ENCODE assay signal across 8 cellular contexts in genomic region chr1:6025269-6026094, GRCh38. TPM values are rescaled to one million over a fixed set of nuclear protein-coding genes. Genes with fewer than 3 reads are reported as not detected.
A peak's percentile ranks its signal among the peaks of the same experiment; 100 is the strongest.
DNase-seq lines count a peak whose midpoint lies in the region; ATAC-seq and TF ChIP-seq lines count a peak whose summit lies in the region.

No MANE protein-coding gene starts in this region.

- no TSS peak for BruUV-seq in IMR-90 (replicated peaks; lab: Mats Ljungman, UMichigan)

- no peak overlapping the region for H3K9ac ChIP-seq in IMR-90 (ENCODE audit: low read depth, low read length)

- H4K91ac ChIP-seq in IMR-90 (ENCODE audit: insufficient read depth, low read depth, low read length), result no peak overlapping the region

- H3K27me3 Mint-ChIP-seq in naive thymus-derived CD4-positive, alpha-beta T cell, result no peaks in the 10 kb centered on the region

- peaks cover 38 to 49% (median 43%) of the 10 kb centered on the region in 7 donors for H3K4me1 Mint-ChIP-seq in naive thymus-derived CD4-positive, alpha-beta T cell

- TF ChIP-seq CTCF in IMR-90 (conservative IDR thresholded peaks at IDR 0.05; ENCODE audit: low read depth, low read length), result no peak

- H3K23ac ChIP-seq in IMR-90 (ENCODE audit: low read depth, low read length), result no peak overlapping the region

- H3K9me3 Mint-ChIP-seq in naive thymus-derived CD4-positive, alpha-beta T cell, result peaks cover 0 to 7% (median 0%) of the 10 kb centered on the region in 11 donors

- ATAC-seq in IMR-90 (ENCODE audit: low read depth), result peak; percentile 79
- ATAC-seq in naive thymus-derived CD4-positive, alpha-beta T cell, result no peak
- no peak for ATAC-seq in HG03354 (IDR thresholded peaks at IDR 0.05; ENCODE audit: poor library complexity, severe bottlenecking, unreplicated experiment)
- ATAC-seq in HG03108 (IDR thresholded peaks at IDR 0.05; ENCODE audit: unreplicated experiment), result no peak

- no peak overlapping the region for H4K8ac ChIP-seq in IMR-90 (ENCODE audit: low read depth in 2 of 2, low read length in 2 of 2)

- no peak overlapping the region for H4K5ac ChIP-seq in IMR-90 (ENCODE audit: low read depth, low read length)

- H3K14ac ChIP-seq in IMR-90 (replicated peaks; ENCODE audit: low read depth, low read length), result no peak overlapping the region

- no peaks in the 10 kb centered on the region for H3K36me3 ChIP-seq in IMR-90 (ENCODE audit: control insufficient read depth, insufficient read depth, low read length)
- peaks cover 0 to 6% (median 0%) of the 10 kb centered on the region in 3 experiments for H3K36me3 ChIP-seq in naive thymus-derived CD4-positive, alpha-beta T cell (ENCODE audit: control insufficient read depth in 2 of 3, insufficient read depth in 3 of 3, low read length in 3 of 3)

- H2BK15ac ChIP-seq in IMR-90 (ENCODE audit: low read depth, low read length), result no peak overlapping the region

- in situ Hi-C loops in IMR-90 (cut with MboI; ENCODE audit: low sequenced_read_pairs), result no loop called here

- no peaks in the 10 kb centered on the region for H3K9me1 ChIP-seq in IMR-90 (ENCODE audit: insufficient read depth, low read length)

- H3K4me1 ChIP-seq in IMR-90 (ENCODE audit: control insufficient read depth, insufficient read depth, low read length), result peaks cover 5% of the 10 kb centered on the region; the same call in 1 of the 2 replicates
- peaks cover 35 to 42% of the 10 kb centered on the region in 2 donors for H3K4me1 ChIP-seq in naive thymus-derived CD4-positive, alpha-beta T cell (ENCODE audit: control insufficient read depth in 2 of 2, insufficient read depth in 2 of 2, low read length in 2 of 2)

- no peaks in the 10 kb centered on the region; the same call in 1 of the 2 replicates for H4K20me1 ChIP-seq in IMR-90 (ENCODE audit: insufficient read depth, low read length)

- H2AFZ ChIP-seq in IMR-90 (replicated peaks; ENCODE audit: low read length, poor library complexity), result peak overlapping the region; percentile 80

- peak overlapping the region; percentile 9 for H2AK9ac ChIP-seq in IMR-90 (replicated peaks; ENCODE audit: low read depth, low read length, poor library complexity)

- H3K36me3 Mint-ChIP-seq in naive thymus-derived CD4-positive, alpha-beta T cell, result peaks cover 0 to 44% (median 3%) of the 10 kb centered on the region in 5 donors

- H2BK20ac ChIP-seq in IMR-90 (ENCODE audit: low read depth, low read length), result no peak overlapping the region

- peak overlapping the region; percentile 88 to 99 (median 95) for H3K4me3 Mint-ChIP-seq in naive thymus-derived CD4-positive, alpha-beta T cell

- H2BK120ac ChIP-seq in IMR-90 (ENCODE audit: low read depth, low read length), result no peak overlapping the region

- DNase-seq in CD1c-positive myeloid dendritic cell (ENCODE audit: extremely low spot score) (peak; percentile 57), IMR-90 (peak; percentile 21), amniotic epithelial cell (ENCODE audit: low read depth) (peak; percentile 61), cerebellum (ENCODE audit: low spot score) (no peak), DMS153 treated with DMSO at 0.1 percent for 48 hours (lab: John Stamatoyannopoulos, UW; ENCODE audit: unreplicated experiment) (no peak)
- no peak for DNase-seq in naive thymus-derived CD4-positive, alpha-beta T cell

- H2AK5ac ChIP-seq in IMR-90 (ENCODE audit: low read depth, low read length), result no peak overlapping the region

- H3K4me3 ChIP-seq in IMR-90 (ENCODE audit: insufficient read depth, low read depth, low read length), result no peak overlapping the region
- peak overlapping the region; percentile 89 for H3K4me3 ChIP-seq in naive thymus-derived CD4-positive, alpha-beta T cell (ENCODE audit: low read length)

- dilution Hi-C loops in IMR-90 (cut with HindIII; ENCODE audit: low sequenced_read_pairs, unreplicated experiment), result no loop called here

- no peaks in the 10 kb centered on the region for H3K79me1 ChIP-seq in IMR-90 (ENCODE audit: low read depth in 1 of 2, low read length in 2 of 2)

- 12% methylated on average over 11 of the region's 29 CpGs; no CpG with 5 or more reads in 1 of the 2 experiments for WGBS in IMR-90 (ENCODE audit: extremely low coverage in 2 of 2, insufficient read length in 1 of 2), 2 experiments

- intact Hi-C loops in IMR-90 (cut with micrococcal nuclease), result no loop called here
- intact Hi-C loops in naive thymus-derived CD4-positive, alpha-beta T cell (cut with micrococcal nuclease), result loop anchor here (1.0 to 10.0 kb wide), 7 partner anchors 27 to 759 kb away; partner anchors contain the start of genes NPHP4 (in 2 of the 2), ACOT7 (in 1 of the 2), CAMTA1 (in 1 of the 2) and KLHL21 (in 1 of the 2)

- POLR2A ChIA-PET in IMR-90 (lab: Charles Lee; ENCODE audit: unreplicated experiment), result no interaction called here
- POLR2A ChIA-PET in naive thymus-derived CD4-positive, alpha-beta T cell (lab: Charles Lee), result interaction anchor here (0.7 to 6.0 kb wide), 4 partner anchors 9 to 303 kb away, joined by 3 to 67 read pairs (median 4); partner anchors contain the start of genes NPHP4 and RPL22

- H2BK5ac ChIP-seq in IMR-90 (ENCODE audit: low read depth, low read length, poor library complexity, severe bottlenecking), result no peak overlapping the region

- H3K27ac ChIP-seq in IMR-90 (ENCODE audit: insufficient read depth, low read length), result no peak overlapping the region
- peak overlapping the region; percentile 84 for H3K27ac ChIP-seq in naive thymus-derived CD4-positive, alpha-beta T cell (ENCODE audit: low read depth, low read length)

- H3K56ac ChIP-seq in IMR-90 (ENCODE audit: extremely low read depth, insufficient read depth, low read length), result no peak overlapping the region

- TF ChIP-seq POLR2A in IMR-90 (IDR thresholded peaks at IDR 0.05; ENCODE audit: low read depth, low read length), result no peak

- CTCF ChIA-PET in IMR-90 (lab: Yijun Ruan, JAX), result interaction anchor here (1.6 kb wide), 1 partner anchor 9 kb away, joined by 5 read pairs; no protein-coding TSS in a partner anchor
- CTCF ChIA-PET in naive thymus-derived CD4-positive, alpha-beta T cell (lab: Charles Lee), result interaction anchor here (0.9 kb wide), 1 partner anchor 110 kb away, joined by 3 read pairs; no protein-coding TSS in a partner anchor

- H3K4me2 ChIP-seq in IMR-90 (ENCODE audit: low read depth, low read length), result no peak overlapping the region

- H3K27ac Mint-ChIP-seq in naive thymus-derived CD4-positive, alpha-beta T cell, result peak overlapping the region; percentile 87 to 98 (median 96)

- H3K4ac ChIP-seq in IMR-90 (ENCODE audit: low read depth, low read length), result no peak overlapping the region

- no peaks in the 10 kb centered on the region for H3K9me3 ChIP-seq in IMR-90 (ENCODE audit: control insufficient read depth, insufficient read depth, low read length)
- no peaks in the 10 kb centered on the region for H3K9me3 ChIP-seq in naive thymus-derived CD4-positive, alpha-beta T cell (ENCODE audit: control insufficient read depth in 2 of 3, low read length in 3 of 3)

- H3K18ac ChIP-seq in IMR-90 (ENCODE audit: low read depth, low read length), result no peak overlapping the region

- no peak for TF ChIP-seq RAD21 in IMR-90 (IDR thresholded peaks at IDR 0.05; ENCODE audit: low read length)

- H3K27me3 ChIP-seq in IMR-90 (ENCODE audit: control insufficient read depth, insufficient read depth, low read length), result no peaks in the 10 kb centered on the region; the same call in 1 of the 2 replicates
- H3K27me3 ChIP-seq in naive thymus-derived CD4-positive, alpha-beta T cell (ENCODE audit: control insufficient read depth in 2 of 2, insufficient read depth in 2 of 2, low read length in 2 of 2), result no peaks in the 10 kb centered on the region

TF ChIP-seq in IMR-90, 13 proteins besides CTCF, POLR2A, EP300 and RAD21:
- TF ChIP-seq MXI1 (IDR thresholded peaks at IDR 0.05; ENCODE audit: borderline replicate concordance, low read depth, low read length) (no peak), NFE2L2 (IDR thresholded peaks at IDR 0.05; ENCODE audit: low read depth, low read length) (no peak), FOS (IDR thresholded peaks at IDR 0.05; ENCODE audit: low read depth, low read length) (no peak)

RNA-seq across cellular contexts. Expression of gene KCNAB2, which starts 20.2 kb away (rescaled TPM):
- total RNA-seq in IMR-90 (2012; rRNA removed) (1.1 and 1.3 TPM in 2 replicates), cerebellum (6.4 TPM)
- 4.2 and 4.7 TPM in 2 replicates for polyA plus RNA-seq in IMR-90 (2012; rRNA removed)
- polyA plus RNA-seq in IMR-90 (2012; cell fraction: cytosol; rRNA removed), result 3.1 and 4.9 TPM in 2 replicates
- 12.2 and 13.0 TPM in 2 replicates for polyA plus RNA-seq in IMR-90 (2012; cell fraction: nucleus; rRNA removed; ENCODE audit: low replicate concordance)
- 100 to 1,000 TPM; 176 to 310 (median 188) TPM for total RNA-seq in naive thymus-derived CD4-positive, alpha-beta T cell
- 10 to 100 TPM; 16.8 to 33.6 TPM for polyA plus RNA-seq in naive thymus-derived CD4-positive, alpha-beta T cell

RNA-seq across cellular contexts. Expression of gene NPHP4, which starts 33.3 kb away (rescaled TPM):
- total RNA-seq in IMR-90 (2012; rRNA removed) (1.4 and 2.0 TPM in 2 replicates), cerebellum (21.7 TPM)
- 5.5 and 5.8 TPM in 2 replicates for polyA plus RNA-seq in IMR-90 (2012; rRNA removed)
- polyA plus RNA-seq in IMR-90 (2012; cell fraction: cytosol; rRNA removed), result 2.2 and 4.1 TPM in 2 replicates
- polyA plus RNA-seq in IMR-90 (2012; cell fraction: nucleus; rRNA removed; ENCODE audit: low replicate concordance), result 20.1 and 40.5 TPM in 2 replicates
- total RNA-seq in naive thymus-derived CD4-positive, alpha-beta T cell, result 10 to 100 TPM in 3 of 5 experiments, 1 to 10 TPM in 2; 9.0 to 20.6 (median 11.1) TPM
- polyA plus RNA-seq in naive thymus-derived CD4-positive, alpha-beta T cell, result 1 to 10 TPM in 1 of 2 donors, under 1 TPM in 1; 0.40 to 2.7 TPM

Comparison
In these comparisons a context has a peak if more than half of its experiments do, and no peak if none do; other contexts are left out.
1. DNase-seq: peak in CD1c-positive myeloid dendritic cell (single experiment), IMR-90 (single experiment) and amniotic epithelial cell (single experiment); none in naive thymus-derived CD4-positive, alpha-beta T cell (0 of 9), cerebellum (single experiment) and DMS153 treated with DMSO at 0.1 percent for 48 hours (single experiment).
2. RNA of gene KCNAB2, which starts 20.2 kb away (total RNA-seq): 176 to 310 TPM in naive thymus-derived CD4-positive, alpha-beta T cell; 6.4 TPM in cerebellum (single experiment) and 1.1 to 1.3 TPM in IMR-90; every median in the first group is over 10 times any median in the second.